Comparison of ENCODE assay signal across 23 cellular contexts in the genomic region with DNA sequence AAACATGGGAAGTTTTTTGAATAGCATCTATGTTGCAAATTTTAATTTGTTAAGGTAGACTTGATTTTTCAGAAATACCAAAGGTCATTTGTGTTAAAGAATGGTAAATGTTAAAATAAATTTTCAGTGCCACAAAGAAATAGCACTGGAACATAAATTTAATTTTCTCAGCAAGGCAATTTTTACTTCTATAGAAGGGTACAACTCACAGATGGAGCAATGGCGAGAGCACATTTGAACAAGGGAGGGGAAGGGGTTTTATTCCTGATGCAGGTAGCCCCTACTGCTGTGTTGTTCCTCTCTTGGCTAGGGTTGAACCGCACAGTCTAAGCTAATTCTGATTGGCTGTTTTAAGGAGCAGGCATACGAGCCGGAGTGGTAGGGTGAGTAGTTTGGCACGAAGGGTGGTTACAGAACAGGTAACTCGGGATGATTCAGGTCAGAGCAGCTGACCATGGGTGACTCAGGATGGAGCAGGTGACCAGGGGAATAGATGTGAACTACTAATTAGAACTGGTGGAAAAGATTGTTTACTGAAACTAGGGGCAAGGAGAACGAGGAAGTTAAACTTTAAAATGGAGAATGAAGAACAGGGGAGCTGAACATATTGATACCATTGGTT.
"Had no signal": no experiment of that assay in that cellular context is flagged by ENCODE, and none has a peak within 500 bp of the region (broad histone marks: within the 10 kb centered on the region; RNA-seq: fewer than 3 reads in every experiment).

No MANE protein-coding gene starts in this region.

- H3K27ac ChIP-seq: coronary artery, esophagus muscularis mucosa, lower lobe of right lung, ovary, psoas muscle, skin epidermis, upper lobe of right lung, uterus had no signal

- ATAC-seq: left colon; lower lobe of right lung; natural killer cell; stimulated activated naive B cell treated with anti-CD40 and anti-IgM and Interleukin-4, amounts not matched to agents 10 μg/mL and 1 μg/mL and 100 μg/mL, for 72 hours; upper lobe of right lung had no signal

- H3K4me3 ChIP-seq: coronary artery, esophagus muscularis mucosa, lower lobe of right lung, ovary, psoas muscle, skin epidermis, thoracic aorta, transverse colon, upper lobe of right lung, uterus had no signal

- H3K36me3 ChIP-seq: esophagus muscularis mucosa, lower lobe of right lung, ovary, thoracic aorta, transverse colon, upper lobe of right lung, uterus had no signal

- DNase-seq: dermis blood vessel endothelial cell; effector memory CD4-positive, alpha-beta T cell; foreskin melanocyte; left colon; left ventricle myocardium superior; lower lobe of right lung; natural killer cell; occipital lobe; ovary; posterior cingulate gyrus; psoas muscle; right cardiac atrium; stimulated activated CD4-positive, alpha-beta T cell treated with anti-CD3 and anti-CD28 coated beads, Interleukin-15, amount 100 ng/mL, for 24 hours; stimulated activated CD4-positive, alpha-beta T cell treated with anti-CD3 and anti-CD28 coated beads, Interleukin-2, amount 100 ng/mL, for 48 hours; stimulated activated naive B cell treated with anti-CD40 and anti-IgM and Interleukin-4, amounts not matched to agents 10 μg/mL and 1 μg/mL and 100 μg/mL, for 72 hours; transverse colon; upper lobe of right lung; uterus had no signal

- H3K9me3 ChIP-seq: ovary, uterus had no signal

- H3K4me1 ChIP-seq: lower lobe of right lung, upper lobe of right lung, uterus had no signal

- H3K27me3 ChIP-seq: esophagus muscularis mucosa, ovary, transverse colon, upper lobe of right lung, uterus had no signal

- FAIRE-seq: endothelial cell of umbilical vein had no signal
